In the genomic region with DNA sequence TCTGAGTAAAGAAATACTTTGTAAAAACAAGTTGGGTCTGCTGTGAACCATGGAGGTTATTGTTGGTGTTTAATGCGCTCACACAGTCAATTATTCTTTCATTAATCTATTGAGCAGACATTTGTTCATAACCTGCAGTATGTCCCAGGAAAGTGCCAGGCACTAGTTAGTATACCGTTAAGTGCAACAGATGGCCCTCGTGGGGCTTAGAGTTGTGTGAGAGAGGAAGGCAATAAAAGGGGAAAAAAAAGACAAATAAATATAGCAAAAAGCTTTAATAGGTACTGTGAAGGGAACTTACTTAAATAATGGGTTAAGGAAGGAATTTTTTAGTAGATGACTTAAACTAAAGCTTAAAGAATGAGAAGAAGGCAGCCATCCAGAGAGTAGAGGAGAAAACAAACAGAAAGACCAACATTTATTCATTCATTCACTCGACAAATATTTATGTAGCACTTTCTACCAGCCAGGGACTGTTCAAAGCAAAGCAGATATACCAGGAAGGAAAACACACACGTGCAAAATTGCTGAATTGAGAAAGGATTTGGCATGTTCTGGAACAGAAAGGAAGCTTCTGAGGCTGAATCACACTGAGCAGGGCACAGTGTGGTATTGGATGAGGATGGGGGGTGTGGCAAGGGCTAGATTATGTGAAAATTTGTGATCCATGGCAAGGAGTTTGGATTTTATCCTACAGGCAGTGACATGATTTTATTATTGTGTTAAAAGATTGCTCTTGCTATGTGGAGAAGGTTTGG, we compare ENCODE assay signal across 34 cellular contexts.
DNase-seq lines count a peak whose midpoint lies in the region; ATAC-seq, FAIRE-seq and TF ChIP-seq lines count a peak whose summit lies in the region.
"Had no signal": no experiment of that assay in that cellular context is flagged by ENCODE, and none has a peak within 500 bp of the region (broad histone marks: within the 10 kb centered on the region; RNA-seq: fewer than 3 reads in every experiment).

No MANE protein-coding gene starts in this region.

- H2BK120ac ChIP-seq in IMR-90 (ENCODE audit: low read depth, low read length) (no peak overlapping the region), trophoblast cell (ENCODE audit: insufficient read depth, low read length, poor library complexity) (no peak overlapping the region)

- H2BK5ac ChIP-seq in IMR-90 (ENCODE audit: low read depth, low read length, poor library complexity, severe bottlenecking) (no peak overlapping the region), trophoblast cell (ENCODE audit: low read depth, low read length, poor library complexity) (no peak overlapping the region)

- peaks cover 2% of the 10 kb centered on the region; the same call in 1 of the 2 replicates for H3K27me3 ChIP-seq in IMR-90 (ENCODE audit: control insufficient read depth, insufficient read depth, low read length)
- H3K27me3 ChIP-seq in astrocyte (ENCODE audit: insufficient read depth, low read length): no peaks in the 10 kb centered on the region
- no peaks in the 10 kb centered on the region for H3K27me3 ChIP-seq in trophoblast cell (ENCODE audit: insufficient read depth, low read length)
- H3K27me3 ChIP-seq: BE2C, vagina had no signal

- no peak overlapping the region for H3K14ac ChIP-seq in IMR-90 (replicated peaks; ENCODE audit: low read depth, low read length)
- no peak overlapping the region for H3K14ac ChIP-seq in trophoblast cell (ENCODE audit: low read length)

- no peak overlapping the region for H3K4me3 ChIP-seq in IMR-90 (ENCODE audit: insufficient read depth, low read depth, low read length)
- no peak overlapping the region for H3K4me3 ChIP-seq in astrocyte (ENCODE audit: insufficient read depth, low read depth, low read length)
- H3K4me3 ChIP-seq in trophoblast cell (ENCODE audit: low read depth, low read length): no peak overlapping the region
- H3K4me3 ChIP-seq: GM23338, heart right ventricle, K562, vagina had no signal

- POLR2A ChIA-PET in IMR-90 (lab: Charles Lee; ENCODE audit: unreplicated experiment): no interaction called here

- H3K27me3 Mint-ChIP-seq in astrocyte (ENCODE audit: low read depth, unreplicated experiment): no peaks in the 10 kb centered on the region
- peaks cover 38 to 43% of the 10 kb centered on the region in 2 donors for H3K27me3 Mint-ChIP-seq in effector memory CD8-positive, alpha-beta T cell

- H2BK15ac ChIP-seq in IMR-90 (ENCODE audit: low read depth, low read length): no peak overlapping the region

- no peak overlapping the region for H3K4me3 Mint-ChIP-seq in astrocyte (ENCODE audit: unreplicated experiment)
- H3K4me3 Mint-ChIP-seq in effector memory CD8-positive, alpha-beta T cell: no peak overlapping the region
- H3K4me3 Mint-ChIP-seq: activated CD4-positive, alpha-beta T cell treated with anti-CD3 and anti-CD28 coated beads for 36 hours; activated CD8-positive, alpha-beta T cell treated with anti-CD3 and anti-CD28 coated beads, Interleukin-2, amount 10 ng/mL, durations not matched to agents 7 days and 5 days; activated T-helper 17 cell treated with anti-CD3 and anti-CD28 coated beads, Interleukin-2, amount 50 U/mL, for 72 hours; CD8-positive, alpha-beta T cell; GM23338; stimulated activated naive CD8-positive, alpha-beta T cell treated with anti-CD3 and anti-CD28 coated beads, Interleukin-15, amount 100 ng/mL, for 72 hours; T-helper 2 cell treated with Interferon-gamma antibody and Interleukin-4, amounts not matched to agents 5 μg/mL and 100 μg/mL, for 36 hours had no signal

- H3K9me3 ChIP-seq in IMR-90 (ENCODE audit: control insufficient read depth, insufficient read depth, low read length): no peaks in the 10 kb centered on the region
- H3K9me3 ChIP-seq in astrocyte (ENCODE audit: insufficient read depth, low read depth, low read length): no peaks in the 10 kb centered on the region
- no peaks in the 10 kb centered on the region for H3K9me3 ChIP-seq in trophoblast cell (ENCODE audit: insufficient read depth, low read depth, low read length)
- H3K9me3 ChIP-seq: BE2C, heart right ventricle, vagina had no signal

- H3K18ac ChIP-seq in IMR-90 (ENCODE audit: low read depth, low read length) (no peak overlapping the region), trophoblast cell (ENCODE audit: low read length) (no peak overlapping the region)

- no peak overlapping the region for H4K5ac ChIP-seq in IMR-90 (ENCODE audit: low read depth, low read length)

- no peak overlapping the region for H3K27ac Mint-ChIP-seq in astrocyte (ENCODE audit: unreplicated experiment)
- no peak overlapping the region for H3K27ac Mint-ChIP-seq in effector memory CD8-positive, alpha-beta T cell
- H3K27ac Mint-ChIP-seq: activated CD4-positive, alpha-beta T cell treated with anti-CD3 and anti-CD28 coated beads for 36 hours; activated CD8-positive, alpha-beta T cell treated with anti-CD3 and anti-CD28 coated beads, Interleukin-2, amount 10 ng/mL, durations not matched to agents 7 days and 5 days; activated T-helper 17 cell treated with anti-CD3 and anti-CD28 coated beads, Interleukin-2, amount 50 U/mL, for 72 hours; CD8-positive, alpha-beta T cell; GM23338; stimulated activated naive CD8-positive, alpha-beta T cell treated with anti-CD3 and anti-CD28 coated beads, Interleukin-15, amount 100 ng/mL, for 72 hours; T-helper 2 cell treated with Interferon-gamma antibody and Interleukin-4, amounts not matched to agents 5 μg/mL and 100 μg/mL, for 36 hours had no signal

- TF ChIP-seq POLR2A in IMR-90 (IDR thresholded peaks at IDR 0.05; ENCODE audit: low read depth, low read length): no peak

- H3K23ac ChIP-seq in IMR-90 (ENCODE audit: low read depth, low read length): no peak overlapping the region
- H3K23ac ChIP-seq in trophoblast cell (ENCODE audit: low read length): peak overlapping the region; percentile 40

- H2AFZ ChIP-seq in IMR-90 (replicated peaks; ENCODE audit: low read length, poor library complexity) (no peak overlapping the region), astrocyte (ENCODE audit: low read depth, low read length) (no peak overlapping the region), trophoblast cell (ENCODE audit: insufficient read depth, low read length, poor library complexity) (no peak overlapping the region)
- H2AFZ ChIP-seq: GM23338 had no signal

- H3K36me3 ChIP-seq in IMR-90 (ENCODE audit: control insufficient read depth, insufficient read depth, low read length) (no peaks in the 10 kb centered on the region), astrocyte (ENCODE audit: insufficient read depth, low read length) (no peaks in the 10 kb centered on the region), trophoblast cell (ENCODE audit: control insufficient read depth in 1 of 2, insufficient read depth in 2 of 2, low read length in 2 of 2) (no peaks in the 10 kb centered on the region)
- H3K36me3 ChIP-seq: BE2C, heart right ventricle, vagina had no signal

- no peak overlapping the region for H4K8ac ChIP-seq in IMR-90 (ENCODE audit: low read depth in 2 of 2, low read length in 2 of 2)
- H4K8ac ChIP-seq in trophoblast cell (ENCODE audit: low read depth, low read length): no peak overlapping the region

- H3K4ac ChIP-seq in IMR-90 (ENCODE audit: low read depth, low read length): no peak overlapping the region
- H3K4ac ChIP-seq in trophoblast cell (ENCODE audit: low read depth, low read length): no peak overlapping the region

- CTCF ChIA-PET in IMR-90 (lab: Yijun Ruan, JAX): interaction anchor here (0.8 kb wide), 1 partner anchor 280 kb away, joined by 3 read pairs; no protein-coding TSS in a partner anchor

- H3K79me1 ChIP-seq in IMR-90 (ENCODE audit: low read depth in 1 of 2, low read length in 2 of 2) (no peaks in the 10 kb centered on the region), trophoblast cell (ENCODE audit: low read length) (no peaks in the 10 kb centered on the region)

- peak; percentile 7 for DNase-seq in DMS153 (lab: John Stamatoyannopoulos, UW)
- peak; percentile 21 for DNase-seq in IMR-90
- DNase-seq in astrocyte (ENCODE audit: low read depth): no peak
- DNase-seq in trophoblast cell: no peak
- DNase-seq in effector CD8-positive, alpha-beta T cell (lab: John Stamatoyannopoulos, UW): no peak
- no peak for DNase-seq in effector memory CD8-positive, alpha-beta T cell
- no peak for DNase-seq in iPS-NIHi11 (ENCODE audit: low spot score)
- no peak for DNase-seq in SIG-M5 treated with dmso at 0.1 percent for 504 hours (lab: John Stamatoyannopoulos, UW; ENCODE audit: unreplicated experiment)
- DNase-seq: activated CD4-positive, alpha-beta T cell treated with anti-CD3 and anti-CD28 coated beads for 36 hours; activated CD8-positive, alpha-beta T cell treated with anti-CD3 and anti-CD28 coated beads, Interleukin-2, amount 10 ng/mL, durations not matched to agents 7 days and 5 days; activated naive CD4-positive, alpha-beta T cell treated with anti-CD3 and anti-CD28 coated beads, Interleukin-2, amount 50 U/mL, for 16 hours; amygdala; BE2C; CD8-positive, alpha-beta T cell; effector CD4-positive, alpha-beta T cell; foreskin melanocyte; heart right ventricle; NCI-H1092 treated with DMSO at 0.1 percent for 48 hours; NCI-H1694 treated with DMSO at 0.1 percent for 48 hours; NCI-H524 treated with DMSO at 0.1 percent for 48 hours; Right ventricle myocardium superior; stimulated activated CD4-positive, alpha-beta T cell treated with anti-CD3 and anti-CD28 coated beads, Interleukin-12 subunit alpha, Interleukin-12 subunit beta, amount 100 ng/mL, for 4 hours; stimulated activated CD4-positive, alpha-beta T cell treated with anti-CD3 and anti-CD28 coated beads, Interleukin-2, amount 100 ng/mL, for 48 hours; stimulated activated naive CD8-positive, alpha-beta T cell treated with anti-CD3 and anti-CD28 coated beads, Interleukin-15, amount 100 ng/mL, for 72 hours had no signal

- H3K4me1 Mint-ChIP-seq in astrocyte (ENCODE audit: low read depth, unreplicated experiment): peaks cover 13% of the 10 kb centered on the region
- no peaks in the 10 kb centered on the region for H3K4me1 Mint-ChIP-seq in effector memory CD8-positive, alpha-beta T cell (ENCODE audit: low read depth in 2 of 2)
- H3K4me1 Mint-ChIP-seq: activated CD4-positive, alpha-beta T cell treated with anti-CD3 and anti-CD28 coated beads for 36 hours; activated T-helper 17 cell treated with anti-CD3 and anti-CD28 coated beads, Interleukin-2, amount 50 U/mL, for 72 hours; GM23338; stimulated activated naive CD8-positive, alpha-beta T cell treated with anti-CD3 and anti-CD28 coated beads, Interleukin-15, amount 100 ng/mL, for 72 hours had no signal

- H2AK5ac ChIP-seq in IMR-90 (ENCODE audit: low read depth, low read length) (no peak overlapping the region), trophoblast cell (ENCODE audit: low read length) (no peak overlapping the region)

- H3K27ac ChIP-seq in IMR-90 (ENCODE audit: insufficient read depth, low read length) (no peak overlapping the region; the same call in 1 of the 2 replicates), astrocyte (ENCODE audit: low read depth, low read length) (no peak overlapping the region), trophoblast cell (ENCODE audit: low read depth, low read length) (no peak overlapping the region)
- H3K27ac ChIP-seq: heart right ventricle, vagina had no signal

- no peak overlapping the region for H2AK9ac ChIP-seq in IMR-90 (replicated peaks; ENCODE audit: low read depth, low read length, poor library complexity)

- intact Hi-C loops in IMR-90 (cut with micrococcal nuclease): no loop called here

- H3K9ac ChIP-seq in IMR-90 (ENCODE audit: low read depth, low read length) (no peak overlapping the region), astrocyte (ENCODE audit: low read length) (no peak overlapping the region), trophoblast cell (ENCODE audit: low read length) (no peak overlapping the region)

- H4K20me1 ChIP-seq in IMR-90 (ENCODE audit: insufficient read depth, low read length) (no peaks in the 10 kb centered on the region), astrocyte (ENCODE audit: insufficient read depth, low read length) (no peaks in the 10 kb centered on the region)

- no peak overlapping the region for H4K12ac ChIP-seq in trophoblast cell (ENCODE audit: low read depth, low read length)

- dilution Hi-C loops in IMR-90 (cut with HindIII; ENCODE audit: low sequenced_read_pairs, unreplicated experiment): no loop called here

- in situ Hi-C loops in IMR-90 (cut with MboI; ENCODE audit: low sequenced_read_pairs): loop anchor here (25.0 kb wide), 1 partner anchor 501 kb away; no protein-coding TSS in a partner anchor

- H2BK20ac ChIP-seq in IMR-90 (ENCODE audit: low read depth, low read length): no peak overlapping the region

- no peaks in the 10 kb centered on the region for H3K36me3 Mint-ChIP-seq in astrocyte (ENCODE audit: low read depth, unreplicated experiment)
- H3K36me3 Mint-ChIP-seq in effector memory CD8-positive, alpha-beta T cell (ENCODE audit: insufficient read depth): no peaks in the 10 kb centered on the region
- H3K36me3 Mint-ChIP-seq: CD8-positive, alpha-beta T cell had no signal

- WGBS in IMR-90 (ENCODE audit: extremely low coverage in 2 of 2, insufficient read length in 1 of 2), 2 experiments: 13% methylated on average over 1 of the region's 5 CpGs; no CpG with 5 or more reads in 1 of the 2 experiments
- no CpG with 5 or more reads among the region's 5 CpGs for WGBS in trophoblast cell (ENCODE audit: extremely low coverage, insufficient coverage, insufficient read length)

- TF ChIP-seq CTCF in IMR-90 (conservative IDR thresholded peaks at IDR 0.05; ENCODE audit: low read depth, low read length): no peak
- no peak for TF ChIP-seq CTCF in astrocyte (IDR thresholded peaks at IDR 0.05; ENCODE audit: insufficient read depth, low read depth, low read length)

- peak; percentile 43 for ATAC-seq in IMR-90 (ENCODE audit: low read depth)
- no peak for ATAC-seq in effector memory CD8-positive, alpha-beta T cell (replicated peaks)
- ATAC-seq: activated CD4-positive, alpha-beta T cell treated with anti-CD3 and anti-CD28 coated beads for 36 hours; activated CD8-positive, alpha-beta T cell treated with anti-CD3 and anti-CD28 coated beads, Interleukin-2, amount 10 ng/mL, durations not matched to agents 7 days and 5 days; activated T-helper 17 cell treated with anti-CD3 and anti-CD28 coated beads, Interleukin-2, amount 50 U/mL, for 72 hours; CD8-positive, alpha-beta T cell; GM23338; heart right ventricle; K562; Panc1; sciatic nerve; stimulated activated naive CD8-positive, alpha-beta T cell treated with anti-CD3 and anti-CD28 coated beads, Interleukin-15, amount 100 ng/mL, for 72 hours had no signal

- no peaks in the 10 kb centered on the region for H3K79me2 ChIP-seq in astrocyte (ENCODE audit: insufficient read depth, low read length)
- H3K79me2 ChIP-seq in trophoblast cell (ENCODE audit: control insufficient read depth, insufficient read depth, low read length, poor library complexity): no peaks in the 10 kb centered on the region

- H2BK12ac ChIP-seq in trophoblast cell (ENCODE audit: low read length): no peak overlapping the region

- peak; percentile 43 for FAIRE-seq in astrocyte (lab: Jason Lieb, UNC)
- FAIRE-seq: bronchial epithelial cell, colon, G401.6, K562 had no signal

- no peak overlapping the region for H3K56ac ChIP-seq in IMR-90 (ENCODE audit: extremely low read depth, insufficient read depth, low read length)

- no TSS peak for BruUV-seq in IMR-90 (replicated peaks; lab: Mats Ljungman, UMichigan)

- H4K91ac ChIP-seq in IMR-90 (ENCODE audit: insufficient read depth, low read depth, low read length): no peak overlapping the region
- H4K91ac ChIP-seq in trophoblast cell (ENCODE audit: low read depth, low read length): no peak overlapping the region

- H3K4me2 ChIP-seq in IMR-90 (ENCODE audit: low read depth, low read length) (peak overlapping the region; percentile 34), astrocyte (ENCODE audit: low read length) (no peak overlapping the region), trophoblast cell (ENCODE audit: low read length) (no peak overlapping the region)
- H3K4me2 ChIP-seq: GM23338 had no signal

- no peaks in the 10 kb centered on the region for H3K9me3 Mint-ChIP-seq in astrocyte (ENCODE audit: unreplicated experiment)
- H3K9me3 Mint-ChIP-seq in effector memory CD8-positive, alpha-beta T cell: no peaks in the 10 kb centered on the region
- H3K9me3 Mint-ChIP-seq: activated T-helper 17 cell treated with anti-CD3 and anti-CD28 coated beads, Interleukin-2, amount 50 U/mL, for 72 hours; CD8-positive, alpha-beta T cell; GM23338; stimulated activated naive CD8-positive, alpha-beta T cell treated with anti-CD3 and anti-CD28 coated beads, Interleukin-15, amount 100 ng/mL, for 72 hours; T-helper 2 cell treated with Interferon-gamma antibody and Interleukin-4, amounts not matched to agents 5 μg/mL and 100 μg/mL, for 36 hours had no signal

- H3K9me1 ChIP-seq in IMR-90 (ENCODE audit: insufficient read depth, low read length): no peaks in the 10 kb centered on the region

- H3K4me1 ChIP-seq in IMR-90 (ENCODE audit: control insufficient read depth, insufficient read depth, low read length) (peaks cover 2% of the 10 kb centered on the region; the same call in 1 of the 2 replicates), astrocyte (ENCODE audit: insufficient read depth, low read length) (peaks cover 2% of the 10 kb centered on the region), trophoblast cell (ENCODE audit: control insufficient read depth in 1 of 2, insufficient read depth in 2 of 2, low read length in 2 of 2) (no peaks in the 10 kb centered on the region)
- H3K4me1 ChIP-seq: vagina had no signal

- TF ChIP-seq RAD21 in IMR-90 (IDR thresholded peaks at IDR 0.05; ENCODE audit: low read length): no peak

Comparison
In these comparisons a context has a peak if more than half of its experiments do, and no peak if none do; other contexts are left out.
1. DNase-seq: peak in DMS153 (single experiment) and IMR-90 (single experiment); none in astrocyte (single experiment), trophoblast cell (0 of 2), effector CD8-positive, alpha-beta T cell (single experiment), effector memory CD8-positive, alpha-beta T cell (0 of 3), iPS-NIHi11 (single experiment) and SIG-M5 treated with dmso at 0.1 percent for 504 hours (single experiment).